Comparison of ENCODE assay signal across 1 cellular context in the genomic region with DNA sequence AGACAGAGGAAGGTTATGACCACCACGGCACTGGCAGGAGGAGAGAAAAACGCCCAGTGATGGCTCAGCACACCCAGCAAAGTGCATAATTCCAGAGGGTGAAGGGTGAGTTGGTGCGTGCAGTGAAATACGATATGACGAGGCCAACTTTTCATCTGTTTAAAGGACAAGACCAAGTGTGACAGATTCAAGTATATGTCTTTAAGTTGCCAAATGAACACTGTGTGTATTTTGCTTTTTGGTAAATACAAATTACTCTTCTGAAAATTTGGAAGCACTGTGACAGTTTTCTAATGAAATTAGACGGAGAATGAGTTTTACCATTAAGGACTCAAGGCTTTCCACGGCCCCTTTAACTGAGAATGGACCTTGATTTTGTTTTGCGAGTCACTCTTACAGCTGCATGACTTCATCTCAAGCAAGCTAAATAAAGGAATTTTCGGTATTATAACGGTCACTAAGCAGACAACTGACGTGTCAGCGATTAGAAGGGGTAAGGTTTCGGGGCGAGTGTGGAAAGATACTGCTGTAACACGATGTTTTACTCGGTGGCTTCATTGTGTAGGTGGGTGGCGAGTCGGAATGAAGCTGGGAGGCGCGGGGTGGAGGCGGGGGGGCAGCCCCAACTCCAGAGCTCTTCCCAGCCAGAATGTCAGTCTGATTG.
TF ChIP-seq lines count a peak whose summit lies in the region.

No MANE protein-coding gene starts in this region.

TF ChIP-seq in H1, 55 proteins besides CTCF, POLR2A, EP300 and RAD21:
- TF ChIP-seq JUND (IDR thresholded peaks at IDR 0.05; ENCODE audit: low read length) = no peak
- TF ChIP-seq BACH1 (IDR thresholded peaks at IDR 0.05; ENCODE audit: low read length) = no peak
- TF ChIP-seq ASH2L (IDR thresholded peaks at IDR 0.05; ENCODE audit: low read length) = no peak
- no peak for TF ChIP-seq SP4 (IDR thresholded peaks at IDR 0.05; ENCODE audit: low read length)
- no peak for TF ChIP-seq EGR1 (IDR thresholded peaks at IDR 0.05; ENCODE audit: borderline replicate concordance, low read depth, low read length)
- no peak for TF ChIP-seq TEAD4 (IDR thresholded peaks at IDR 0.05; ENCODE audit: low read depth, low read length)
- TF ChIP-seq, protein P1, sequence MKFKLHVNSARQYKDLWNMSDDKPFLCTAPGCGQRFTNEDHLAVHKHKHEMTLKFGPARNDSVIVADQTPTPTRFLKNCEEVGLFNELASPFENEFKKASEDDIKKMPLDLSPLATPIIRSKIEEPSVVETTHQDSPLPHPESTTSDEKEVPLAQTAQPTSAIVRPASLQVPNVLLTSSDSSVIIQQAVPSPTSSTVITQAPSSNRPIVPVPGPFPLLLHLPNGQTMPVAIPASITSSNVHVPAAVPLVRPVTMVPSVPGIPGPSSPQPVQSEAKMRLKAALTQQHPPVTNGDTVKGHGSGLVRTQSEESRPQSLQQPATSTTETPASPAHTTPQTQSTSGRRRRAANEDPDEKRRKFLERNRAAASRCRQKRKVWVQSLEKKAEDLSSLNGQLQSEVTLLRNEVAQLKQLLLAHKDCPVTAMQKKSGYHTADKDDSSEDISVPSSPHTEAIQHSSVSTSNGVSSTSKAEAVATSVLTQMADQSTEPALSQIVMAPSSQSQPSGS (IDR thresholded peaks at IDR 0.05; ENCODE audit: low read length) = no peak
- TF ChIP-seq SIRT6 (IDR thresholded peaks at IDR 0.05; ENCODE audit: low read length) = no peak
- no peak for TF ChIP-seq CTBP2 (IDR thresholded peaks at IDR 0.05; ENCODE audit: borderline replicate concordance, insufficient read depth, insufficient read length, low read length)
- TF ChIP-seq, protein P2, sequence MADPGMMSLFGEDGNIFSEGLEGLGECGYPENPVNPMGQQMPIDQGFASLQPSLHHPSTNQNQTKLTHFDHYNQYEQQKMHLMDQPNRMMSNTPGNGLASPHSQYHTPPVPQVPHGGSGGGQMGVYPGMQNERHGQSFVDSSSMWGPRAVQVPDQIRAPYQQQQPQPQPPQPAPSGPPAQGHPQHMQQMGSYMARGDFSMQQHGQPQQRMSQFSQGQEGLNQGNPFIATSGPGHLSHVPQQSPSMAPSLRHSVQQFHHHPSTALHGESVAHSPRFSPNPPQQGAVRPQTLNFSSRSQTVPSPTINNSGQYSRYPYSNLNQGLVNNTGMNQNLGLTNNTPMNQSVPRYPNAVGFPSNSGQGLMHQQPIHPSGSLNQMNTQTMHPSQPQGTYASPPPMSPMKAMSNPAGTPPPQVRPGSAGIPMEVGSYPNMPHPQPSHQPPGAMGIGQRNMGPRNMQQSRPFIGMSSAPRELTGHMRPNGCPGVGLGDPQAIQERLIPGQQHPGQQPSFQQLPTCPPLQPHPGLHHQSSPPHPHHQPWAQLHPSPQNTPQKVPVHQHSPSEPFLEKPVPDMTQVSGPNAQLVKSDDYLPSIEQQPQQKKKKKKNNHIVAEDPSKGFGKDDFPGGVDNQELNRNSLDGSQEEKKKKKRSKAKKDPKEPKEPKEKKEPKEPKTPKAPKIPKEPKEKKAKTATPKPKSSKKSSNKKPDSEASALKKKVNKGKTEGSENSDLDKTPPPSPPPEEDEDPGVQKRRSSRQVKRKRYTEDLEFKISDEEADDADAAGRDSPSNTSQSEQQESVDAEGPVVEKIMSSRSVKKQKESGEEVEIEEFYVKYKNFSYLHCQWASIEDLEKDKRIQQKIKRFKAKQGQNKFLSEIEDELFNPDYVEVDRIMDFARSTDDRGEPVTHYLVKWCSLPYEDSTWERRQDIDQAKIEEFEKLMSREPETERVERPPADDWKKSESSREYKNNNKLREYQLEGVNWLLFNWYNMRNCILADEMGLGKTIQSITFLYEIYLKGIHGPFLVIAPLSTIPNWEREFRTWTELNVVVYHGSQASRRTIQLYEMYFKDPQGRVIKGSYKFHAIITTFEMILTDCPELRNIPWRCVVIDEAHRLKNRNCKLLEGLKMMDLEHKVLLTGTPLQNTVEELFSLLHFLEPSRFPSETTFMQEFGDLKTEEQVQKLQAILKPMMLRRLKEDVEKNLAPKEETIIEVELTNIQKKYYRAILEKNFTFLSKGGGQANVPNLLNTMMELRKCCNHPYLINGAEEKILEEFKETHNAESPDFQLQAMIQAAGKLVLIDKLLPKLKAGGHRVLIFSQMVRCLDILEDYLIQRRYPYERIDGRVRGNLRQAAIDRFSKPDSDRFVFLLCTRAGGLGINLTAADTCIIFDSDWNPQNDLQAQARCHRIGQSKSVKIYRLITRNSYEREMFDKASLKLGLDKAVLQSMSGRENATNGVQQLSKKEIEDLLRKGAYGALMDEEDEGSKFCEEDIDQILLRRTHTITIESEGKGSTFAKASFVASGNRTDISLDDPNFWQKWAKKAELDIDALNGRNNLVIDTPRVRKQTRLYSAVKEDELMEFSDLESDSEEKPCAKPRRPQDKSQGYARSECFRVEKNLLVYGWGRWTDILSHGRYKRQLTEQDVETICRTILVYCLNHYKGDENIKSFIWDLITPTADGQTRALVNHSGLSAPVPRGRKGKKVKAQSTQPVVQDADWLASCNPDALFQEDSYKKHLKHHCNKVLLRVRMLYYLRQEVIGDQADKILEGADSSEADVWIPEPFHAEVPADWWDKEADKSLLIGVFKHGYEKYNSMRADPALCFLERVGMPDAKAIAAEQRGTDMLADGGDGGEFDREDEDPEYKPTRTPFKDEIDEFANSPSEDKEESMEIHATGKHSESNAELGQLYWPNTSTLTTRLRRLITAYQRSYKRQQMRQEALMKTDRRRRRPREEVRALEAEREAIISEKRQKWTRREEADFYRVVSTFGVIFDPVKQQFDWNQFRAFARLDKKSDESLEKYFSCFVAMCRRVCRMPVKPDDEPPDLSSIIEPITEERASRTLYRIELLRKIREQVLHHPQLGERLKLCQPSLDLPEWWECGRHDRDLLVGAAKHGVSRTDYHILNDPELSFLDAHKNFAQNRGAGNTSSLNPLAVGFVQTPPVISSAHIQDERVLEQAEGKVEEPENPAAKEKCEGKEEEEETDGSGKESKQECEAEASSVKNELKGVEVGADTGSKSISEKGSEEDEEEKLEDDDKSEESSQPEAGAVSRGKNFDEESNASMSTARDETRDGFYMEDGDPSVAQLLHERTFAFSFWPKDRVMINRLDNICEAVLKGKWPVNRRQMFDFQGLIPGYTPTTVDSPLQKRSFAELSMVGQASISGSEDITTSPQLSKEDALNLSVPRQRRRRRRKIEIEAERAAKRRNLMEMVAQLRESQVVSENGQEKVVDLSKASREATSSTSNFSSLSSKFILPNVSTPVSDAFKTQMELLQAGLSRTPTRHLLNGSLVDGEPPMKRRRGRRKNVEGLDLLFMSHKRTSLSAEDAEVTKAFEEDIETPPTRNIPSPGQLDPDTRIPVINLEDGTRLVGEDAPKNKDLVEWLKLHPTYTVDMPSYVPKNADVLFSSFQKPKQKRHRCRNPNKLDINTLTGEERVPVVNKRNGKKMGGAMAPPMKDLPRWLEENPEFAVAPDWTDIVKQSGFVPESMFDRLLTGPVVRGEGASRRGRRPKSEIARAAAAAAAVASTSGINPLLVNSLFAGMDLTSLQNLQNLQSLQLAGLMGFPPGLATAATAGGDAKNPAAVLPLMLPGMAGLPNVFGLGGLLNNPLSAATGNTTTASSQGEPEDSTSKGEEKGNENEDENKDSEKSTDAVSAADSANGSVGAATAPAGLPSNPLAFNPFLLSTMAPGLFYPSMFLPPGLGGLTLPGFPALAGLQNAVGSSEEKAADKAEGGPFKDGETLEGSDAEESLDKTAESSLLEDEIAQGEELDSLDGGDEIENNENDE (IDR thresholded peaks at IDR 0.05; ENCODE audit: insufficient replicate concordance, low read length) = no peak
- TF ChIP-seq TBP (IDR thresholded peaks at IDR 0.05; ENCODE audit: low read depth, low read length) = no peak
- TF ChIP-seq POLR2AphosphoS5 (IDR thresholded peaks at IDR 0.05; ENCODE audit: low read depth, low read length) = no peak
- no peak for TF ChIP-seq GABPA (IDR thresholded peaks at IDR 0.05; ENCODE audit: borderline replicate concordance, insufficient read depth, low read length)
- TF ChIP-seq, protein P3, sequence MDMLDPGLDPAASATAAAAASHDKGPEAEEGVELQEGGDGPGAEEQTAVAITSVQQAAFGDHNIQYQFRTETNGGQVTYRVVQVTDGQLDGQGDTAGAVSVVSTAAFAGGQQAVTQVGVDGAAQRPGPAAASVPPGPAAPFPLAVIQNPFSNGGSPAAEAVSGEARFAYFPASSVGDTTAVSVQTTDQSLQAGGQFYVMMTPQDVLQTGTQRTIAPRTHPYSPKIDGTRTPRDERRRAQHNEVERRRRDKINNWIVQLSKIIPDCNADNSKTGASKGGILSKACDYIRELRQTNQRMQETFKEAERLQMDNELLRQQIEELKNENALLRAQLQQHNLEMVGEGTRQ (IDR thresholded peaks at IDR 0.05; ENCODE audit: low read length) = no peak
- TF ChIP-seq RXRA (IDR thresholded peaks at IDR 0.05; ENCODE audit: insufficient read depth, low read depth, low read length) = no peak
- no peak for TF ChIP-seq HDAC6 (IDR thresholded peaks at IDR 0.05; ENCODE audit: low read depth, low read length)
TF ChIP-seq in H1: peak in this region for 0.
